15 cellular contexts compared by ENCODE assay signal in the genomic region with DNA sequence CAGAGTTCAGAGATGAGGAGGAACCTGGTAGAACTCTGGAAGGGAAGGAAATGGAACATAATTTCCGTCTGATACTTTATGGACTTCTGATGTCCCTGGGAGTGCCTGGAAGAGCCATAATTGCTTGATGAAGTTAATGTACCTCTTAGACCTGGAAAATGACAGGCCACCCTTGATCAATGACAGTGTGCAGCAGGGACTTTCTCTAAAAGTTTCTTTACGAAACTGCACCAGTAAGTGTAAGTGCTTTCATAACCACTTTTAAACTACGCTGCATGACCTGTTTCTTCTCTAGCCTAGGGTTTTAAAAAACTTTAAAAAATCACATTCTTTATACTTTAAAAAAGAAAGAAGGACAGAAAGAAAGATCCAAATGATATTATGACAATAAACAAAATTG.
DNase-seq lines count a peak whose midpoint lies in the region; ATAC-seq lines count a peak whose summit lies in the region.
"Had no signal": no experiment of that assay in that cellular context is flagged by ENCODE, and none has a peak within 500 bp of the region (broad histone marks: within the 10 kb centered on the region; RNA-seq: fewer than 3 reads in every experiment).

No MANE protein-coding gene starts in this region.

- H3K4me1 ChIP-seq in aorta (ENCODE audit: control insufficient read depth in 1 of 2, insufficient read depth in 2 of 2, low read length in 2 of 2): no peaks in the 10 kb centered on the region

- H3K27me3 ChIP-seq in aorta (ENCODE audit: control insufficient read depth in 1 of 2, insufficient read depth in 2 of 2, low read length in 1 of 2): no peaks in the 10 kb centered on the region

- no peak overlapping the region for H3K4me3 ChIP-seq in aorta (ENCODE audit: low read length in 2 of 2)
- H3K4me3 ChIP-seq: GM23338 had no signal

- no peaks in the 10 kb centered on the region for H3K36me3 ChIP-seq in aorta (ENCODE audit: control insufficient read depth in 1 of 2, insufficient read depth in 2 of 2, low read length in 1 of 2)

- intact Hi-C loops in aorta (cut with DNase I): no loop called here

- ATAC-seq in GM18502 (IDR thresholded peaks at IDR 0.05; ENCODE audit: poor library complexity, unreplicated experiment): peak; percentile 79
- peak; percentile 72 for ATAC-seq in GM19395 (IDR thresholded peaks at IDR 0.05; ENCODE audit: unreplicated experiment)
- peak; percentile 76 for ATAC-seq in HG03432 (IDR thresholded peaks at IDR 0.05; ENCODE audit: unreplicated experiment)
- ATAC-seq in HG03565 (IDR thresholded peaks at IDR 0.05; ENCODE audit: unreplicated experiment): no peak
- no peak for ATAC-seq in GM21360 (IDR thresholded peaks at IDR 0.05; ENCODE audit: unreplicated experiment)
- ATAC-seq in aorta (ENCODE audit: low FRiP score): no peak
- ATAC-seq: GM23338 had no signal

- WGBS in aorta, 2 donors: 94 to 98% methylated on average over 3 of the region's 3 CpGs

- H3K9me3 ChIP-seq in aorta (ENCODE audit: control insufficient read depth, low read length): no peaks in the 10 kb centered on the region

- DNase-seq in aorta (no peak), foreskin melanocyte (no peak)
- DNase-seq: C1 segment of cervical spinal cord; CD4-positive, alpha-beta T cell; DMS79; H7; IMR-90; Kasumi-1; KBM-7 had no signal

- H3K27ac ChIP-seq in aorta (ENCODE audit: low read depth in 1 of 2, low read length in 2 of 2): no peak overlapping the region

Comparison
In these comparisons a context has a peak if more than half of its experiments do, and no peak if none do; other contexts are left out.
1. ATAC-seq: peak in GM18502 (single experiment), GM19395 (single experiment) and HG03432 (single experiment); none in HG03565 (single experiment), GM21360 (single experiment) and aorta (single experiment).